3 cellular contexts compared by ENCODE assay signal in genomic region chr6:70299456-70299855, GRCh38.
TF ChIP-seq lines count a peak whose summit lies in the region.

No MANE protein-coding gene starts in this region.

TF ChIP-seq in GM23338, 12 proteins besides CTCF, POLR2A, EP300 and RAD21:
- TF ChIP-seq JUNB (IDR thresholded peaks at IDR 0.05; ENCODE audit: unreplicated experiment), result no peak
- TF ChIP-seq EZH2phosphoT487 (IDR thresholded peaks at IDR 0.05; ENCODE audit: unreplicated experiment), result no peak
- TF ChIP-seq, protein P1, sequence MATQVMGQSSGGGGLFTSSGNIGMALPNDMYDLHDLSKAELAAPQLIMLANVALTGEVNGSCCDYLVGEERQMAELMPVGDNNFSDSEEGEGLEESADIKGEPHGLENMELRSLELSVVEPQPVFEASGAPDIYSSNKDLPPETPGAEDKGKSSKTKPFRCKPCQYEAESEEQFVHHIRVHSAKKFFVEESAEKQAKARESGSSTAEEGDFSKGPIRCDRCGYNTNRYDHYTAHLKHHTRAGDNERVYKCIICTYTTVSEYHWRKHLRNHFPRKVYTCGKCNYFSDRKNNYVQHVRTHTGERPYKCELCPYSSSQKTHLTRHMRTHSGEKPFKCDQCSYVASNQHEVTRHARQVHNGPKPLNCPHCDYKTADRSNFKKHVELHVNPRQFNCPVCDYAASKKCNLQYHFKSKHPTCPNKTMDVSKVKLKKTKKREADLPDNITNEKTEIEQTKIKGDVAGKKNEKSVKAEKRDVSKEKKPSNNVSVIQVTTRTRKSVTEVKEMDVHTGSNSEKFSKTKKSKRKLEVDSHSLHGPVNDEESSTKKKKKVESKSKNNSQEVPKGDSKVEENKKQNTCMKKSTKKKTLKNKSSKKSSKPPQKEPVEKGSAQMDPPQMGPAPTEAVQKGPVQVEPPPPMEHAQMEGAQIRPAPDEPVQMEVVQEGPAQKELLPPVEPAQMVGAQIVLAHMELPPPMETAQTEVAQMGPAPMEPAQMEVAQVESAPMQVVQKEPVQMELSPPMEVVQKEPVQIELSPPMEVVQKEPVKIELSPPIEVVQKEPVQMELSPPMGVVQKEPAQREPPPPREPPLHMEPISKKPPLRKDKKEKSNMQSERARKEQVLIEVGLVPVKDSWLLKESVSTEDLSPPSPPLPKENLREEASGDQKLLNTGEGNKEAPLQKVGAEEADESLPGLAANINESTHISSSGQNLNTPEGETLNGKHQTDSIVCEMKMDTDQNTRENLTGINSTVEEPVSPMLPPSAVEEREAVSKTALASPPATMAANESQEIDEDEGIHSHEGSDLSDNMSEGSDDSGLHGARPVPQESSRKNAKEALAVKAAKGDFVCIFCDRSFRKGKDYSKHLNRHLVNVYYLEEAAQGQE (IDR thresholded peaks at IDR 0.05; ENCODE audit: unreplicated experiment), result peak; percentile 66
- no peak for TF ChIP-seq ZNF331 (CRISPR knock-in tag; IDR thresholded peaks at IDR 0.05; ENCODE audit: low read depth)
- TF ChIP-seq ZNF114 (CRISPR knock-in tag; IDR thresholded peaks at IDR 0.05), result no peak
- no peak for TF ChIP-seq STAT1 (IDR thresholded peaks at IDR 0.05; ENCODE audit: unreplicated experiment)
- no peak for TF ChIP-seq POLR2AphosphoS5 (IDR thresholded peaks at IDR 0.05; ENCODE audit: low read depth)
- TF ChIP-seq CREB1 (CRISPR knock-in tag; IDR thresholded peaks at IDR 0.05; ENCODE audit: low read depth), result no peak

TF ChIP-seq in K562, 482 proteins besides CTCF, POLR2A, EP300 and RAD21:
- TF ChIP-seq PPARD (CRISPR knock-in tag; IDR thresholded peaks at IDR 0.05), result no peak
- no peak for TF ChIP-seq ZNF384 (IDR thresholded peaks at IDR 0.05; ENCODE audit: low read depth, low read length)
- no peak for TF ChIP-seq ZNF232 (CRISPR knock-in tag; IDR thresholded peaks at IDR 0.05)
- no peak for TF ChIP-seq THRAP3 (IDR thresholded peaks at IDR 0.05; ENCODE audit: borderline replicate concordance)
- TF ChIP-seq TOE1 (IDR thresholded peaks at IDR 0.05; ENCODE audit: borderline replicate concordance), result no peak
- TF ChIP-seq TOE1 (CRISPR knock-in tag; IDR thresholded peaks at IDR 0.05; ENCODE audit: borderline replicate concordance, low read depth), result no peak
- TF ChIP-seq, protein P1 (CRISPR knock-in tag; IDR thresholded peaks at IDR 0.05; ENCODE audit: low read depth), result peak; percentile 58; the same call in 1 of the 2 replicates
- TF ChIP-seq MEIS2 (IDR thresholded peaks at IDR 0.05; ENCODE audit: partially characterized antibody), result no peak
- no peak for TF ChIP-seq NR3C1 (CRISPR knock-in tag; IDR thresholded peaks at IDR 0.05)
- no peak for TF ChIP-seq NFRKB (IDR thresholded peaks at IDR 0.05; ENCODE audit: low read depth)
- TF ChIP-seq EHMT2 (IDR thresholded peaks at IDR 0.05), result peak; percentile 92
- TF ChIP-seq ZBTB5 (IDR thresholded peaks at IDR 0.05), result no peak
- TF ChIP-seq SIRT6 (IDR thresholded peaks at IDR 0.05; ENCODE audit: low read depth, low read length), result no peak
- no peak for TF ChIP-seq ZFP91 (CRISPR knock-in tag; IDR thresholded peaks at IDR 0.05)
- no peak for TF ChIP-seq KAT7 (CRISPR knock-in tag; IDR thresholded peaks at IDR 0.05; ENCODE audit: borderline replicate concordance)
- TF ChIP-seq MIER1 (IDR thresholded peaks at IDR 0.05; ENCODE audit: low read depth), result peak; percentile 87
- TF ChIP-seq ZNF146 (CRISPR knock-in tag; IDR thresholded peaks at IDR 0.05; ENCODE audit: unreplicated experiment), result no peak
TF ChIP-seq in K562: peak in this region for 3.

TF ChIP-seq in liver, 16 proteins besides CTCF, POLR2A, EP300 and RAD21:
- no peak for TF ChIP-seq FOXA2 (IDR thresholded peaks at IDR 0.05)
- TF ChIP-seq SP1 (IDR thresholded peaks at IDR 0.05), result no peak
- TF ChIP-seq, protein P1 (IDR thresholded peaks at IDR 0.05), result peak; percentile 94
